Comparison of ENCODE assay signal across 2 cellular contexts in genomic region chr3:72044231-72044935, GRCh38.
TF ChIP-seq lines count a peak whose summit lies in the region.

No MANE protein-coding gene starts in this region.

TF ChIP-seq in HepG2, 621 proteins besides CTCF, POLR2A, EP300 and RAD21:
- TF ChIP-seq ZNF646 (CRISPR knock-in tag; IDR thresholded peaks at IDR 0.05), result no peak
- TF ChIP-seq MAFK (conservative IDR thresholded peaks at IDR 0.05 in 1 of 2, IDR thresholded peaks at IDR 0.05 in 1 of 2; ENCODE audit: low read length in 2 of 2), result peak in 1 of 2 experiments; percentile 52; a peak in 2 of 4 replicates
- TF ChIP-seq FOXA1 (IDR thresholded peaks at IDR 0.05), result no peak
- no peak for TF ChIP-seq FOXA1 (CRISPR knock-in tag; IDR thresholded peaks at IDR 0.05)
- peak; percentile 32; the same call in 1 of the 2 replicates for TF ChIP-seq MAFF (IDR thresholded peaks at IDR 0.05; ENCODE audit: low read depth, low read length)

TF ChIP-seq in HEK293T, 16 proteins besides CTCF, POLR2A, EP300 and RAD21 (continued from another document):
- TF ChIP-seq PKNOX1 (IDR thresholded peaks at IDR 0.05), result no peak
- TF ChIP-seq FOXM1 (IDR thresholded peaks at IDR 0.05; ENCODE audit: borderline replicate concordance), result no peak
- no peak for TF ChIP-seq SUZ12 (IDR thresholded peaks at IDR 0.05)
- no peak for TF ChIP-seq BHLHE40 (IDR thresholded peaks at IDR 0.05; ENCODE audit: borderline replicate concordance)
- TF ChIP-seq ZNF384 (IDR thresholded peaks at IDR 0.05), result no peak
- TF ChIP-seq FOXA1 (IDR thresholded peaks at IDR 0.05), result no peak
- no peak for TF ChIP-seq NFRKB (IDR thresholded peaks at IDR 0.05)
- no peak for TF ChIP-seq ARNT (IDR thresholded peaks at IDR 0.05)
